In the genomic region with DNA sequence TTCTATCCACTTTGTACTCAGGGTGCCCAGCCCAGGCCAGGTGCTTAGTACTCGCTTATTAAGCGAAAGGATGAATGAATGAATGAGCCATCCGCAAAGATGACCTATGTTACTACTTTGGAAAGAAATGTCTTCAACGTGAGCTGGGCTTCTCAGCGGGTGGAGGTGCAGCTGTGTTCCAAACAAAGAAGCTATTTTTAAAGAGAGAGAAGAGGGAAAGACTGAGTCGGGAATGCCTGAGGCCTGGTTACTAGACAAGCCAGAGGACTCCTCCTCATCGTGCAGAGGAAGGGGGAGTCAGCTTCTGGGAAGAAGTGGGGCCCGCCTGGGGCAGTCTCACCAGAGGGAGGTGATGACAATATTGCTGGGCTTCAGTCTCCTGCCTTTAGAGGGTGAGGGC, we compare ENCODE assay signal across 12 cellular contexts. TPM values are rescaled to one million over a fixed set of nuclear protein-coding genes. Genes with fewer than 3 reads are reported as not detected.
DNase-seq lines count a peak whose midpoint lies in the region; ATAC-seq and TF ChIP-seq lines count a peak whose summit lies in the region.
"Had no signal": no experiment of that assay in that cellular context is flagged by ENCODE, and none has a peak within 500 bp of the region (broad histone marks: within the 10 kb centered on the region; RNA-seq: fewer than 3 reads in every experiment).

No MANE protein-coding gene starts in this region.

- peaks cover 88% of the 10 kb centered on the region for H3K4me1 Mint-ChIP-seq in stimulated activated naive CD8-positive, alpha-beta T cell treated with anti-CD3 and anti-CD28 coated beads, Interleukin-15, Interleukin-2, amounts not matched to agents 100 ng/mL and 50 ng/mL, for 24 hours (ENCODE audit: low read depth)
- peaks cover 94% of the 10 kb centered on the region for H3K4me1 Mint-ChIP-seq in activated naive CD8-positive, alpha-beta T cell treated with anti-CD3 and anti-CD28 coated beads, Interleukin-2, amount 50 U/mL, for 24 hours
- peaks cover 20 to 25% of the 10 kb centered on the region in 2 donors for H3K4me1 Mint-ChIP-seq in natural killer cell

- no peak for ATAC-seq in stimulated activated naive CD8-positive, alpha-beta T cell treated with anti-CD3 and anti-CD28 coated beads, Interleukin-15, Interleukin-2, amounts not matched to agents 100 U/mL and 50 U/mL, for 24 hours
- ATAC-seq in activated naive CD8-positive, alpha-beta T cell treated with anti-CD3 and anti-CD28 coated beads, Interleukin-2, amount 50 U/mL, for 24 hours = no peak
- ATAC-seq in natural killer cell = no peak
- no peak for ATAC-seq in HG03442 (IDR thresholded peaks at IDR 0.05; ENCODE audit: unreplicated experiment)

- H3K36me3 Mint-ChIP-seq in stimulated activated naive CD8-positive, alpha-beta T cell treated with anti-CD3 and anti-CD28 coated beads, Interleukin-15, Interleukin-2, amounts not matched to agents 100 ng/mL and 50 ng/mL, for 24 hours (ENCODE audit: low read depth) = peaks cover 48% of the 10 kb centered on the region
- H3K36me3 Mint-ChIP-seq in activated naive CD8-positive, alpha-beta T cell treated with anti-CD3 and anti-CD28 coated beads, Interleukin-2, amount 50 U/mL, for 24 hours (ENCODE audit: low read depth) = peaks cover 50% of the 10 kb centered on the region
- no peaks in the 10 kb centered on the region for H3K36me3 Mint-ChIP-seq in natural killer cell

- intact Hi-C loops in natural killer cell (cut with micrococcal nuclease) = no loop called here

- TF ChIP-seq CTCF in natural killer cell (IDR thresholded peaks at IDR 0.05) = no peak

- peak overlapping the region; percentile 24 for H3K4me3 Mint-ChIP-seq in stimulated activated naive CD8-positive, alpha-beta T cell treated with anti-CD3 and anti-CD28 coated beads, Interleukin-15, Interleukin-2, amounts not matched to agents 100 ng/mL and 50 ng/mL, for 24 hours
- H3K4me3 Mint-ChIP-seq in activated naive CD8-positive, alpha-beta T cell treated with anti-CD3 and anti-CD28 coated beads, Interleukin-2, amount 50 U/mL, for 24 hours = peak overlapping the region; percentile 12
- no peak overlapping the region for H3K4me3 Mint-ChIP-seq in natural killer cell

- H3K9me3 Mint-ChIP-seq in stimulated activated naive CD8-positive, alpha-beta T cell treated with anti-CD3 and anti-CD28 coated beads, Interleukin-15, Interleukin-2, amounts not matched to agents 100 ng/mL and 50 ng/mL, for 24 hours = no peaks in the 10 kb centered on the region
- H3K9me3 Mint-ChIP-seq in activated naive CD8-positive, alpha-beta T cell treated with anti-CD3 and anti-CD28 coated beads, Interleukin-2, amount 50 U/mL, for 24 hours = no peaks in the 10 kb centered on the region
- H3K9me3 Mint-ChIP-seq in natural killer cell = no peaks in the 10 kb centered on the region

- peak overlapping the region; percentile 87 for H3K27ac Mint-ChIP-seq in stimulated activated naive CD8-positive, alpha-beta T cell treated with anti-CD3 and anti-CD28 coated beads, Interleukin-15, Interleukin-2, amounts not matched to agents 100 ng/mL and 50 ng/mL, for 24 hours
- peak overlapping the region; percentile 84 for H3K27ac Mint-ChIP-seq in activated naive CD8-positive, alpha-beta T cell treated with anti-CD3 and anti-CD28 coated beads, Interleukin-2, amount 50 U/mL, for 24 hours
- peak overlapping the region; percentile 80 to 90 for H3K27ac Mint-ChIP-seq in natural killer cell

- no peaks in the 10 kb centered on the region for H3K27me3 Mint-ChIP-seq in stimulated activated naive CD8-positive, alpha-beta T cell treated with anti-CD3 and anti-CD28 coated beads, Interleukin-15, Interleukin-2, amounts not matched to agents 100 ng/mL and 50 ng/mL, for 24 hours
- no peaks in the 10 kb centered on the region for H3K27me3 Mint-ChIP-seq in activated naive CD8-positive, alpha-beta T cell treated with anti-CD3 and anti-CD28 coated beads, Interleukin-2, amount 50 U/mL, for 24 hours
- no peaks in the 10 kb centered on the region for H3K27me3 Mint-ChIP-seq in natural killer cell (ENCODE audit: low read depth in 2 of 2)

- no peak for DNase-seq in stimulated activated naive CD8-positive, alpha-beta T cell treated with anti-CD3 and anti-CD28 coated beads, Interleukin-15, Interleukin-2, amounts not matched to agents 100 U/mL and 50 U/mL, for 24 hours
- DNase-seq in activated naive CD8-positive, alpha-beta T cell treated with anti-CD3 and anti-CD28 coated beads, Interleukin-2, amount 50 U/mL, for 24 hours = no peak
- DNase-seq in natural killer cell (no peak), middle frontal gyrus (ENCODE audit: extremely low spot score, low spot score) (no peak), cerebellum (ENCODE audit: low spot score) (no peak), activated gamma-delta T cell (lab: John Stamatoyannopoulos, UW) (no peak)
- DNase-seq: amniotic stem cell; hypothalamus; NCI-H345; stimulated activated CD4-positive, alpha-beta T cell treated with anti-CD3 and anti-CD28 coated beads, Interleukin-12 subunit alpha, Interleukin-12 subunit beta, amount 100 ng/mL, for 4 hours had no signal

RNA-seq across cellular contexts. Expression of a gene that starts 30.4 kb away (rescaled TPM):
- total RNA-seq in natural killer cell (10 to 100 TPM in 1 of 3 donors, 1 to 10 TPM in 2; 1.2 to 17.7 (median 7.9) TPM), cerebellum (not detected)
